ENCODE assay signal across 7 cellular contexts in genomic region chr1:198641506-198641905, GRCh38. TPM values are rescaled to one million over a fixed set of nuclear protein-coding genes. Genes with fewer than 3 reads are reported as not detected.
A peak's percentile ranks its signal among the peaks of the same experiment; 100 is the strongest.
DNase-seq lines count a peak whose midpoint lies in the region; ATAC-seq, FAIRE-seq and TF ChIP-seq lines count a peak whose summit lies in the region.

No MANE protein-coding gene starts in this region.

- no peaks in the 10 kb centered on the region for H3K9me1 ChIP-seq in keratinocyte (ENCODE audit: control insufficient read depth, extremely low read depth, insufficient read depth, low read length)

- H3K79me2 ChIP-seq in keratinocyte (ENCODE audit: control insufficient read depth, insufficient read depth, low read length), result no peaks in the 10 kb centered on the region

- no TSS peak for BruUV-seq in Panc1 (replicated peaks; lab: Mats Ljungman, UMichigan)

- peak; percentile 60 for ATAC-seq in GM18909 (IDR thresholded peaks at IDR 0.05; ENCODE audit: poor library complexity, unreplicated experiment)
- peak; percentile 43 for ATAC-seq in HG02763 (IDR thresholded peaks at IDR 0.05; ENCODE audit: unreplicated experiment)
- ATAC-seq in Panc1, result peak; percentile 62; the same call in 1 of the 2 replicates

- POLR2A ChIA-PET in Panc1 (lab: Charles Lee), result no interaction called here

- H2AFZ ChIP-seq in keratinocyte (ENCODE audit: control insufficient read depth, low read length), result peak overlapping the region; percentile 65

- H3K9ac ChIP-seq in keratinocyte (ENCODE audit: control insufficient read depth, extremely low read depth, insufficient read depth, low read length), result no peak overlapping the region

- no peaks in the 10 kb centered on the region for H4K20me1 ChIP-seq in keratinocyte (ENCODE audit: control insufficient read depth, extremely low read depth, insufficient read depth, low read length)

- intact Hi-C loops in Panc1 (cut with micrococcal nuclease; ENCODE audit: unreplicated experiment), result no loop called here
- intact Hi-C loops in testis (cut with DNase I; ENCODE audit: low total_unique reads), result no loop called here

- no peak overlapping the region for H3K27ac ChIP-seq in Panc1 (ENCODE audit: low read length)
- no peak overlapping the region for H3K27ac ChIP-seq in keratinocyte (ENCODE audit: control insufficient read depth, insufficient read depth, low read length)
- no peak overlapping the region for H3K27ac ChIP-seq in testis

- H3K9me3 ChIP-seq in Panc1 (ENCODE audit: control insufficient read depth, insufficient read depth, low read depth, low read length), result no peaks in the 10 kb centered on the region
- H3K9me3 ChIP-seq in keratinocyte (ENCODE audit: control insufficient read depth, low read depth, low read length), result no peaks in the 10 kb centered on the region
- no peaks in the 10 kb centered on the region for H3K9me3 ChIP-seq in testis

- peak overlapping the region; percentile 36 for H3K4me2 ChIP-seq in keratinocyte (ENCODE audit: control insufficient read depth, extremely low read depth, insufficient read depth, low read depth, low read length)

- H3K36me3 ChIP-seq in Panc1 (ENCODE audit: control insufficient read depth, insufficient read depth, low read length) (no peaks in the 10 kb centered on the region), keratinocyte (ENCODE audit: control insufficient read depth in 2 of 2, extremely low read depth in 1 of 2, insufficient read depth in 2 of 2, low read length in 2 of 2) (no peaks in the 10 kb centered on the region), testis (ENCODE audit: low read depth, missing control alignments) (no peaks in the 10 kb centered on the region)

- no peak for TF ChIP-seq POLR2A in testis (IDR thresholded peaks at IDR 0.05)

- peak; percentile 34 for FAIRE-seq in keratinocyte (lab: Jason Lieb, UNC)

- dilution Hi-C loops in keratinocyte (cut with MboI; ENCODE audit: extremely low pct_ligation_motif_present, low sequenced_read_pairs), result no loop called here

- H3K27me3 ChIP-seq in Panc1 (ENCODE audit: control insufficient read depth, insufficient read depth, low read length), result no peaks in the 10 kb centered on the region
- H3K27me3 ChIP-seq in keratinocyte (ENCODE audit: control insufficient read depth, extremely low read depth, insufficient read depth, low read length), result no peaks in the 10 kb centered on the region
- no peaks in the 10 kb centered on the region for H3K27me3 ChIP-seq in testis

- no peak overlapping the region for H3K4me3 ChIP-seq in Panc1 (ENCODE audit: low read depth in 2 of 2, low read length in 2 of 2)
- H3K4me3 ChIP-seq in keratinocyte (ENCODE audit: control insufficient read depth in 2 of 3, extremely low read depth in 1 of 3, insufficient read depth in 2 of 3, low read depth in 1 of 3, low read length in 3 of 3), result no peak overlapping the region
- H3K4me3 ChIP-seq in testis, result no peak overlapping the region

- CTCF ChIA-PET in Panc1 (lab: Charles Lee), result no interaction called here

- H3K4me1 ChIP-seq in Panc1 (ENCODE audit: control insufficient read depth, insufficient read depth, low read length), result no peaks in the 10 kb centered on the region
- peaks cover 9% of the 10 kb centered on the region for H3K4me1 ChIP-seq in keratinocyte (ENCODE audit: control insufficient read depth, extremely low read depth, insufficient read depth, low read length)
- H3K4me1 ChIP-seq in testis, result peaks cover 4% of the 10 kb centered on the region

- in situ Hi-C loops in Panc1 (cut with HindIII; ENCODE audit: low pct_unique_long_range_greater_than_20kb, low sequenced_read_pairs), result no loop called here

- DNase-seq in Panc1 (ENCODE audit: low read depth, low spot score), result no peak
- DNase-seq in keratinocyte (ENCODE audit: low read depth, low spot score), result no peak
- no peak for DNase-seq in NCI-H1105 (lab: John Stamatoyannopoulos, UW)
- DNase-seq in NCI-H510A (lab: John Stamatoyannopoulos, UW), result no peak
- DNase-seq in testis, result no peak

- TF ChIP-seq CTCF in Panc1 (IDR thresholded peaks at IDR 0.05) (no peak), keratinocyte (optimal IDR thresholded peaks at IDR 0.05 in 1 of 3, IDR thresholded peaks at IDR 0.05 in 1 of 3, conservative IDR thresholded peaks at IDR 0.05 in 1 of 3; ENCODE audit: extremely low read depth in 1 of 3, insufficient read depth in 2 of 3, low read length in 3 of 3) (no peak), testis (IDR thresholded peaks at IDR 0.05) (no peak)

- 61 to 89% methylated on average over 2 of the region's 2 CpGs for WGBS in testis, 2 donors

RNA-seq across cellular contexts. Expression of gene PTPRC, which starts 2.7 kb away (rescaled TPM):
- 1.4 TPM for total RNA-seq in Panc1 (2021; ENCODE audit: unreplicated experiment)
- not detected for polyA plus RNA-seq in Panc1 (2012; ENCODE audit: insufficient read length)
- 0.37 TPM in 1 of 3 replicates, not detected in the others for polyA plus RNA-seq in keratinocyte
- polyA plus RNA-seq in keratinocyte (2011; ENCODE audit: low read depth), result not detected
- polyA plus RNA-seq in keratinocyte (2011; cell fraction: cytosol; rRNA removed), result not detected in 2 replicates
- polyA plus RNA-seq in keratinocyte (2011; cell fraction: nucleus; rRNA removed), result 0.03 TPM in 1 of 2 replicates, not detected in the other
- polyA plus RNA-seq in keratinocyte (2012; ENCODE audit: low replicate concordance), result not detected in 2 replicates
- polyA minus RNA-seq in keratinocyte, result not detected in 3 replicates
- not detected for polyA minus RNA-seq in keratinocyte (2011; cell fraction: cytosol; rRNA and poly(A)+ RNA removed)
- polyA minus RNA-seq in keratinocyte (2011; cell fraction: nucleus; rRNA and poly(A)+ RNA removed), result not detected in 2 replicates
- total RNA-seq in testis, result 1 to 10 TPM; 5.1 to 9.7 TPM
- 10.8 TPM for polyA plus RNA-seq in testis (ENCODE audit: insufficient read depth, low read depth, low replicate concordance)
